8 cellular contexts compared by ENCODE assay signal in the genomic region with DNA sequence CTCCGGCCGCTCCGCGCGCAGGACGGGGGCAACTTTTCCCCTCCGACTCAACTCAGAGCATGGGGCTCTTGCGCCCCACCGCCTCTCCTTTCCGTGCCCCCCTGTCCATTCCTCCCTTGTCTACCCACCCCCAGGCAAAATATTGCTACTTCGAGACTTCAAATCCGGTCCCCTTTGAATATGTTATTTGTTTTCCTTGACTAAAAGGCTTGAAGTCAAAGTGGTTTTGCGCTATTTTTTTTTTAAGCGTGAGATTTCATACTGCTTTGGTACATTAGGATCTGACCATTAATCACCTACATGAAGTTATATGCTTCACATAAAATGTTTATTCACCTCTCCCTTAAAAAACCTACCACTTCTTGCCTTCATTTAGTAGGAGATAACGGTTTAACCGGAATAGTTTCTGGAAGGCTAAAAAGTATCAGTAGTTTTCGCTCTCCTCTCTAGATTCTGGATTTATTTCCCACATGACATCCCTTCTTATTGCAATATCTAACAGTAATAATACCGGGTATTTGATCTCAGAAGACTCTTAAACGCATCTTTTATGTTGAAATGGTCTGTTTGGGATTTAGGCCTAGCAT. TPM values are rescaled to one million over a fixed set of nuclear protein-coding genes. Genes with fewer than 3 reads are reported as not detected.
DNase-seq lines count a peak whose midpoint lies in the region; ATAC-seq and TF ChIP-seq lines count a peak whose summit lies in the region.

No MANE protein-coding gene starts in this region.

- no peak for ATAC-seq in naive thymus-derived CD8-positive, alpha-beta T cell
- no peak for ATAC-seq in GM21825 (IDR thresholded peaks at IDR 0.05; ENCODE audit: unreplicated experiment)
- ATAC-seq in HG02623 (IDR thresholded peaks at IDR 0.05; ENCODE audit: unreplicated experiment): no peak

- WGBS in ectodermal cell, 2 experiments: 23 to 25% methylated on average over 15 to 19 of the region's 19 CpGs

- peaks cover 11% of the 10 kb centered on the region; the same call in 1 of the 2 replicates for H3K36me3 ChIP-seq in Karpas-422 (ENCODE audit: insufficient read depth, low read length)
- no peaks in the 10 kb centered on the region for H3K36me3 ChIP-seq in ectodermal cell (ENCODE audit: control insufficient read depth, insufficient read depth, low read length)

- H3K27ac ChIP-seq in Karpas-422 (ENCODE audit: low read length) (no peak overlapping the region), ectodermal cell (ENCODE audit: insufficient read depth, low read depth, low read length, poor library complexity, severe bottlenecking) (no peak overlapping the region)

- no peak for TF ChIP-seq CTCF in AG10803 (conservative IDR thresholded peaks at IDR 0.05; ENCODE audit: low read length)

- H3K4me3 ChIP-seq in AG10803 (ENCODE audit: low read length) (peak overlapping the region; percentile 71), Karpas-422 (ENCODE audit: low read length) (peak overlapping the region; percentile 46), ectodermal cell (ENCODE audit: insufficient read depth, low read depth, low read length) (peak overlapping the region; percentile 44)

- H3K4me3 Mint-ChIP-seq in naive thymus-derived CD8-positive, alpha-beta T cell: peak overlapping the region; percentile 87 to 98 (median 91)

- POLR2A ChIA-PET in naive thymus-derived CD8-positive, alpha-beta T cell (lab: Charles Lee): interaction anchor here (0.7 kb wide), 1 partner anchor 72 kb away, joined by 4 read pairs; no protein-coding TSS in a partner anchor

- H3K9ac ChIP-seq in Karpas-422 (ENCODE audit: low read length): 0 out of 2 replicates have a peak overlapping the region, but pooled peaks have one; percentile 0

- no peaks in the 10 kb centered on the region for H3K9me3 Mint-ChIP-seq in naive thymus-derived CD8-positive, alpha-beta T cell

- no peaks in the 10 kb centered on the region for H3K9me2 ChIP-seq in Karpas-422 (replicated peaks; ENCODE audit: insufficient read depth, low read length)

- H3K79me2 ChIP-seq in Karpas-422 (ENCODE audit: low read length): peaks cover 59% of the 10 kb centered on the region

- H3K9me3 ChIP-seq in Karpas-422 (ENCODE audit: low read length) (no peaks in the 10 kb centered on the region), ectodermal cell (ENCODE audit: control insufficient read depth, low read length) (no peaks in the 10 kb centered on the region)

- no peaks in the 10 kb centered on the region for H4K20me1 ChIP-seq in Karpas-422 (ENCODE audit: insufficient read depth, low read depth, low read length)

- H3K4me1 Mint-ChIP-seq in naive thymus-derived CD8-positive, alpha-beta T cell: peaks cover 23 to 38% (median 38%) of the 10 kb centered on the region in 4 donors

- H2AFZ ChIP-seq in Karpas-422 (ENCODE audit: low read length): no peak overlapping the region

- H3K27me3 ChIP-seq in Karpas-422 (ENCODE audit: low read length) (no peaks in the 10 kb centered on the region), ectodermal cell (ENCODE audit: control insufficient read depth, insufficient read depth, low read length, poor library complexity, severe bottlenecking) (peaks cover 67% of the 10 kb centered on the region)

- DNase-seq in AG10803 (ENCODE audit: low read depth): no peak
- no peak for DNase-seq in Karpas-422
- peak in 2 of 10 donors; percentile 7 to 10 for DNase-seq in naive thymus-derived CD8-positive, alpha-beta T cell
- DNase-seq in GDM1 (lab: John Stamatoyannopoulos, UW): no peak
- DNase-seq in activated naive CD4-positive, alpha-beta T cell (lab: John Stamatoyannopoulos, UW): no peak

- peaks cover 0 to 15% (median 0%) of the 10 kb centered on the region in 5 donors for H3K27me3 Mint-ChIP-seq in naive thymus-derived CD8-positive, alpha-beta T cell

- peaks cover 0 to 3% (median 2%) of the 10 kb centered on the region in 3 donors for H3K36me3 Mint-ChIP-seq in naive thymus-derived CD8-positive, alpha-beta T cell

- H3K4me1 ChIP-seq in Karpas-422 (ENCODE audit: low read length) (peaks cover 56% of the 10 kb centered on the region), ectodermal cell (ENCODE audit: control insufficient read depth, insufficient read depth, low read length) (peaks cover 11% of the 10 kb centered on the region)

- peak overlapping the region; percentile 60 for H3K4me2 ChIP-seq in Karpas-422 (ENCODE audit: low read depth, low read length, poor library complexity, severe bottlenecking)

- peak overlapping the region; percentile 42 to 93 (median 80) for H3K27ac Mint-ChIP-seq in naive thymus-derived CD8-positive, alpha-beta T cell

RNA-seq across cellular contexts. Expression of gene NFIA, which starts 1.5 kb away (rescaled TPM):
- total RNA-seq in Karpas-422 (2014; rRNA removed; shearing (Covaris generic); ENCODE audit: low replicate concordance): 15.8 and 38.3 TPM in 2 replicates
- 0.87 TPM for polyA plus RNA-seq in ectodermal cell (2013, experiment 1 of 4)
- polyA plus RNA-seq in ectodermal cell (2013, experiment 2 of 4): 0.59 TPM
- 0.96 TPM for polyA plus RNA-seq in ectodermal cell (2013, experiment 3 of 4)
- 0.93 TPM for polyA plus RNA-seq in ectodermal cell (2013, experiment 4 of 4)
- total RNA-seq in naive thymus-derived CD8-positive, alpha-beta T cell: 1 to 10 TPM; 6.3 to 7.1 TPM
- 1 to 10 TPM; 7.4 to 7.8 (median 7.6) TPM for polyA plus RNA-seq in naive thymus-derived CD8-positive, alpha-beta T cell
